9 cellular contexts compared by ENCODE assay signal in the genomic region with DNA sequence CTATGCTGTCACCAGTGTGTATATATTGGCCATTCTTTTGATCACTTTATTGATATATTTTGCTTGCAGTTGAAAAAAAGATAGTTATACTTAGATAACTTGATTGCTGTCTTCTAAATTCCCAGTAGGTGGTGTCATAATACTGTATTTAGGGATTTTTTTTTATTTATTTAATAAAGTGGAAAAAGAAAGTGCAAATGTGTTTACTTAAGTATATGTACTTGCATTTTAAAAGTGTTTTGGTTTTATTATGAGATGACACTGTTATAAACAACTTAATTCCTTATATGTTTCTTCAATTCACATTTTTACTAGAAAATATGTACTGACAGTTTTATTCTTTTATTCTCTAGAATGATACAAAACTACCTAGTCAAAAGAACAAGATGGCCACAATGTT.
DNase-seq lines count a peak whose midpoint lies in the region; ATAC-seq and TF ChIP-seq lines count a peak whose summit lies in the region.
"Had no signal": no experiment of that assay in that cellular context is flagged by ENCODE, and none has a peak within 500 bp of the region (broad histone marks: within the 10 kb centered on the region; RNA-seq: fewer than 3 reads in every experiment).

No MANE protein-coding gene starts in this region.

- ATAC-seq in naive thymus-derived CD8-positive, alpha-beta T cell: no peak
- no peak for ATAC-seq in HG03457 (IDR thresholded peaks at IDR 0.05; ENCODE audit: unreplicated experiment)

- H3K9me3 ChIP-seq in AG04450 (ENCODE audit: control insufficient read depth, insufficient read depth, low read length): no peaks in the 10 kb centered on the region
- H3K9me3 ChIP-seq in adipocyte (ENCODE audit: control insufficient read depth, low read length): no peaks in the 10 kb centered on the region

- H3K27me3 ChIP-seq in AG04450 (ENCODE audit: control insufficient read depth, insufficient read depth, low read length): no peaks in the 10 kb centered on the region
- no peaks in the 10 kb centered on the region for H3K27me3 ChIP-seq in adipocyte (replicated peaks; ENCODE audit: control insufficient read depth, insufficient read depth, low read length)

- no peaks in the 10 kb centered on the region for H3K36me3 Mint-ChIP-seq in HFFc6 (ENCODE audit: low read depth)
- H3K36me3 Mint-ChIP-seq in naive thymus-derived CD8-positive, alpha-beta T cell: peaks cover 0 to 6% (median 0%) of the 10 kb centered on the region in 3 donors

- POLR2A ChIA-PET in AG04450 (lab: Yijun Ruan, JAX): no interaction called here
- POLR2A ChIA-PET in naive thymus-derived CD8-positive, alpha-beta T cell (lab: Charles Lee): no interaction called here

- CTCF ChIA-PET in AG04450 (lab: Charles Lee): no interaction called here

- no peak for DNase-seq in AG04450 (ENCODE audit: low read depth, low spot score)
- no peak for DNase-seq in HFFc6
- DNase-seq in adipocyte (ENCODE audit: low read depth): peak; percentile 68
- DNase-seq in kidney tubule cell (ENCODE audit: low spot score): peak; percentile 38
- no peak for DNase-seq in posterior cingulate gyrus
- no peak for DNase-seq in NCI-H774 (lab: John Stamatoyannopoulos, UW)
- DNase-seq in naive thymus-derived CD8-positive, alpha-beta T cell: no peak
- DNase-seq: hypothalamus had no signal

- H3K36me3 ChIP-seq in adipocyte (ENCODE audit: control insufficient read depth, insufficient read depth, low read length, severe bottlenecking): no peaks in the 10 kb centered on the region

- H3K4me1 Mint-ChIP-seq in HFFc6 (ENCODE audit: low read depth): peaks cover 11% of the 10 kb centered on the region
- no peaks in the 10 kb centered on the region for H3K4me1 Mint-ChIP-seq in naive thymus-derived CD8-positive, alpha-beta T cell

- peaks cover 9% of the 10 kb centered on the region for H3K4me1 ChIP-seq in adipocyte (ENCODE audit: control insufficient read depth, insufficient read depth, low read length)

- H3K4me3 ChIP-seq in AG04450 (ENCODE audit: low read depth, low read length): no peak overlapping the region
- no peak overlapping the region for H3K4me3 ChIP-seq in adipocyte (ENCODE audit: low read length)

- H3K9ac ChIP-seq in adipocyte (ENCODE audit: low read length): no peak overlapping the region

- TF ChIP-seq CTCF in AG04450 (IDR thresholded peaks at IDR 0.05; ENCODE audit: low read depth, low read length) (peak; percentile 45), HFFc6 (IDR thresholded peaks at IDR 0.05) (peak; percentile 79)

- no peak overlapping the region for H3K27ac Mint-ChIP-seq in HFFc6
- no peak overlapping the region for H3K27ac Mint-ChIP-seq in naive thymus-derived CD8-positive, alpha-beta T cell

- intact Hi-C loops in posterior cingulate gyrus (cut with DNase I): no loop called here

- no peak overlapping the region for H3K27ac ChIP-seq in AG04450 (ENCODE audit: low read depth, low read length)

- no peaks in the 10 kb centered on the region for H3K9me3 Mint-ChIP-seq in HFFc6
- H3K9me3 Mint-ChIP-seq in naive thymus-derived CD8-positive, alpha-beta T cell: peaks cover 0 to 11% (median 0%) of the 10 kb centered on the region in 9 donors

- H3K4me3 Mint-ChIP-seq in HFFc6: no peak overlapping the region
- no peak overlapping the region for H3K4me3 Mint-ChIP-seq in naive thymus-derived CD8-positive, alpha-beta T cell

- peaks cover 2% of the 10 kb centered on the region; the same call in 1 of the 2 replicates for H3K27me3 Mint-ChIP-seq in HFFc6 (ENCODE audit: insufficient read depth)
- peaks cover 0 to 7% (median 0%) of the 10 kb centered on the region in 5 donors for H3K27me3 Mint-ChIP-seq in naive thymus-derived CD8-positive, alpha-beta T cell

Comparison
In these comparisons a context has a peak if more than half of its experiments do, and no peak if none do; other contexts are left out.
1. DNase-seq: peak in adipocyte (single experiment) and kidney tubule cell (single experiment); none in AG04450 (single experiment), HFFc6 (single experiment), posterior cingulate gyrus (0 of 10), NCI-H774 (single experiment) and naive thymus-derived CD8-positive, alpha-beta T cell (0 of 10).